Comparison of ENCODE assay signal across 26 cellular contexts in the genomic region with DNA sequence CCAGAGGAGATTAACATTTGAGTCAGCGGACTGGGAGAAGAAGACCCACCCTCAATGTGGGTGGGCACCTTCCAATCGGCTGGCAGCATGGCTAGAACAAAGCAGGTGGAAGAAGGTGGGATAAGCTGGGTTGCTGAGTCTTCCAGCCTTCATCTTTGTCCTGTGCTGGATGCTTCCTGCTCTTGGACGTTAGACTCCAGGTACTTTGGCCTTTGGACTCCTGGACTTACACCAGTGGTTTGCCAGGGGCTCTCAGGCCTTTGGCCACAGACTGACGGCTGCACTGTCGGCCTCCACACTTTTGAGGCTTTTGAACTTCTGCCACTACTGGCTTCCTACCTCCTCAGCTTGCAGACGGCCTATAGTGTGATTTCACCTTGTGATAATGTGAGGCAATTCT. TPM values are rescaled to one million over a fixed set of nuclear protein-coding genes. Genes with fewer than 3 reads are reported as not detected.
"Had no signal": no experiment of that assay in that cellular context is flagged by ENCODE, and none has a peak within 500 bp of the region (broad histone marks: within the 10 kb centered on the region; RNA-seq: fewer than 3 reads in every experiment).

No MANE protein-coding gene starts in this region.

- H3K36me3 ChIP-seq: esophagus squamous epithelium, gastrocnemius medialis, heart right ventricle, left ventricle myocardium inferior, lower lobe of right lung had no signal

- H3K4me3 ChIP-seq: coronary artery, dorsolateral prefrontal cortex, esophagus squamous epithelium, gastrocnemius medialis, heart right ventricle, left ventricle myocardium inferior, lower lobe of right lung, mucosa of descending colon had no signal

- DNase-seq: dermis blood vessel endothelial cell; dorsolateral prefrontal cortex; effector CD4-positive, alpha-beta T cell; effector memory CD4-positive, alpha-beta T cell; esophagus squamous epithelium; foreskin fibroblast; foreskin melanocyte; gastrocnemius medialis; glutamatergic neuron; head of caudate nucleus; heart right ventricle; hippocampal formation; left cardiac atrium; left ventricle myocardium inferior; lower lobe of right lung; mesenchymal stem cell; mucosa of descending colon had no signal

- H3K27ac ChIP-seq: coronary artery, esophagus squamous epithelium, gastrocnemius medialis, heart right ventricle, left ventricle myocardium inferior, lower lobe of right lung had no signal

- ATAC-seq: esophagus mucosa, gastrocnemius medialis, heart right ventricle, left cardiac atrium, left lobe of liver, lower lobe of right lung, mucosa of descending colon had no signal

- H3K9me3 ChIP-seq: esophagus squamous epithelium, gastrocnemius medialis, heart right ventricle, left ventricle myocardium inferior, lower lobe of right lung, mucosa of descending colon had no signal

- FAIRE-seq: colon, endothelial cell of umbilical vein, islet of Langerhans, keratinocyte had no signal

- H3K27me3 ChIP-seq: dorsolateral prefrontal cortex, esophagus squamous epithelium, gastrocnemius medialis, heart right ventricle had no signal

- H3K4me1 ChIP-seq: esophagus squamous epithelium, gastrocnemius medialis, left ventricle myocardium inferior, lower lobe of right lung had no signal

RNA-seq across cellular contexts. Expression of a gene that starts 50.8 kb away (rescaled TPM):
- total RNA-seq: dermis blood vessel endothelial cell, endothelial cell of umbilical vein, glomerular endothelial cell, heart right ventricle, left cardiac atrium, left ventricle myocardium inferior, lung microvascular endothelial cell had no signal
- polyA plus RNA-seq: endothelial cell of umbilical vein, keratinocyte had no signal
